Comparison of ENCODE assay signal across 8 cellular contexts in genomic region chr14:55074662-55075061, GRCh38. TPM values are rescaled to one million over a fixed set of nuclear protein-coding genes. Genes with fewer than 3 reads are reported as not detected.
A peak's percentile ranks its signal among the peaks of the same experiment; 100 is the strongest.
DNase-seq lines count a peak whose midpoint lies in the region; ATAC-seq and TF ChIP-seq lines count a peak whose summit lies in the region.

No MANE protein-coding gene starts in this region.

- H2AFZ ChIP-seq in GM23248 (peak overlapping the region; percentile 33; the same call in 1 of the 2 replicates), PC-9 (no peak overlapping the region)

- ATAC-seq in GM18858 (IDR thresholded peaks at IDR 0.05; ENCODE audit: unreplicated experiment) (peak; percentile 31), lower lobe of right lung (no peak)

- H3K4me3 ChIP-seq in GM23248 (no peak overlapping the region), PC-9 (no peak overlapping the region), lower lobe of right lung (no peak overlapping the region)

- H3K9ac ChIP-seq in GM23248 = peak overlapping the region; percentile 19; the same call in 1 of the 2 replicates

- no peaks in the 10 kb centered on the region for H3K27me3 ChIP-seq in GM23248 (replicated peaks; ENCODE audit: insufficient read depth)
- no peaks in the 10 kb centered on the region for H3K27me3 ChIP-seq in PC-9 (ENCODE audit: insufficient read depth, low read depth)
- H3K27me3 ChIP-seq in lower lobe of right lung (ENCODE audit: low read depth) = no peaks in the 10 kb centered on the region

- DNase-seq in GM23248 = peak; percentile 56
- peak; percentile 47 to 78 for DNase-seq in NCI-H524 (lab: John Stamatoyannopoulos, UW)
- peak; percentile 38 for DNase-seq in iPS-NIHi11 (ENCODE audit: low spot score)
- DNase-seq in globus pallidus (ENCODE audit: low spot score) = no peak
- DNase-seq in PC-9 = no peak
- DNase-seq in lower lobe of right lung = no peak
- DNase-seq in HUDEP-2 (lab: John Stamatoyannopoulos, UW; ENCODE audit: unreplicated experiment in 76 of 76) = no peak

- TF ChIP-seq CTCF in PC-9 (conservative IDR thresholded peaks at IDR 0.05) = no peak
- TF ChIP-seq CTCF in lower lobe of right lung (IDR thresholded peaks at IDR 0.05) = no peak

- H3K4me2 ChIP-seq in GM23248 (ENCODE audit: unreplicated experiment) = peak overlapping the region; percentile 3
- no peak overlapping the region for H3K4me2 ChIP-seq in PC-9

- in situ Hi-C loops in GM23248 (cut with MboI) = no loop called here

- BruUV-seq in PC-9 (replicated peaks; lab: Mats Ljungman, UMichigan) = no TSS peak

- H3K9me2 ChIP-seq in GM23248 (ENCODE audit: insufficient read depth) = no peaks in the 10 kb centered on the region
- H3K9me2 ChIP-seq in PC-9 (ENCODE audit: insufficient read depth) = no peaks in the 10 kb centered on the region

- WGBS in GM23248 (ENCODE audit: low coverage in 1 of 2, low lambda C conversion rate in 2 of 2, missing lambda C conversion rate in 2 of 2), 2 experiments = 14% methylated on average over 5 of the region's 5 CpGs

- H3K9me3 ChIP-seq in GM23248 (ENCODE audit: low read depth) (no peaks in the 10 kb centered on the region), PC-9 (ENCODE audit: insufficient read depth, low read depth) (no peaks in the 10 kb centered on the region), lower lobe of right lung (no peaks in the 10 kb centered on the region)

- POLR2A ChIA-PET in PC-9 (lab: Charles Lee; ENCODE audit: unreplicated experiment) = no interaction called here

- H3K27ac ChIP-seq in GM23248 (0 out of 2 replicates have a peak overlapping the region, but pooled peaks have one; percentile 32), PC-9 (no peak overlapping the region), lower lobe of right lung (no peak overlapping the region)

- intact Hi-C loops in PC-9 (cut with micrococcal nuclease; ENCODE audit: unreplicated experiment) (no loop called here), lower lobe of right lung (cut with DNase I) (no loop called here)

- no peaks in the 10 kb centered on the region for H3K36me3 ChIP-seq in GM23248 (ENCODE audit: low read depth)
- H3K36me3 ChIP-seq in PC-9 (ENCODE audit: low read depth) = no peaks in the 10 kb centered on the region
- H3K36me3 ChIP-seq in lower lobe of right lung = no peaks in the 10 kb centered on the region

- H3K4me1 ChIP-seq in GM23248 (ENCODE audit: insufficient read depth) = peaks cover 45% of the 10 kb centered on the region
- H3K4me1 ChIP-seq in PC-9 (replicated peaks; ENCODE audit: insufficient read depth) = peaks cover 11% of the 10 kb centered on the region
- peaks cover 21% of the 10 kb centered on the region for H3K4me1 ChIP-seq in lower lobe of right lung

- peaks cover 37% of the 10 kb centered on the region for H3F3A ChIP-seq in GM23248 (ENCODE audit: insufficient read depth)
- peaks cover 11% of the 10 kb centered on the region; the same call in 1 of the 2 replicates for H3F3A ChIP-seq in PC-9 (ENCODE audit: insufficient read depth, low read depth)

- H4K20me1 ChIP-seq in GM23248 (ENCODE audit: insufficient read depth) (no peaks in the 10 kb centered on the region), PC-9 (ENCODE audit: insufficient read depth) (no peaks in the 10 kb centered on the region)

- no peaks in the 10 kb centered on the region for H3K79me2 ChIP-seq in GM23248 (ENCODE audit: insufficient read depth)
- no peaks in the 10 kb centered on the region for H3K79me2 ChIP-seq in PC-9 (ENCODE audit: low read depth)

- CTCF ChIA-PET in PC-9 (lab: Charles Lee) = no interaction called here

RNA-seq across cellular contexts. Expression of gene MAPK1IP1L, which starts 23.2 kb away (rescaled TPM):
- 79.4 and 92.6 TPM in 2 replicates for total RNA-seq in GM23248 (2014; rRNA removed; shearing (Covaris generic))
- 89.0 and 92.5 TPM in 2 replicates for polyA plus RNA-seq in GM23248 (2016; fragmentation: Nextera tagmentation; extraction: Ambion mirVana)
- 54.3 and 79.7 TPM in 2 replicates for total RNA-seq in PC-9 (2021)
- 72.4 TPM for total RNA-seq in lower lobe of right lung

RNA-seq across cellular contexts. Expression of gene SOCS4, which starts 47.6 kb away (rescaled TPM):
- total RNA-seq in GM23248 (2014; rRNA removed; shearing (Covaris generic)) = 15.7 TPM in 2 replicates
- 7.4 and 7.7 TPM in 2 replicates for polyA plus RNA-seq in GM23248 (2016; fragmentation: Nextera tagmentation; extraction: Ambion mirVana)
- total RNA-seq in PC-9 (2021) = 25.3 and 33.4 TPM in 2 replicates
- total RNA-seq in lower lobe of right lung = 17.9 TPM

RNA-seq across cellular contexts. Expression of gene WDHD1, which starts 47.8 kb away (rescaled TPM):
- total RNA-seq in GM23248 (2014; rRNA removed; shearing (Covaris generic)) = 6.3 and 9.6 TPM in 2 replicates
- 6.6 and 7.5 TPM in 2 replicates for polyA plus RNA-seq in GM23248 (2016; fragmentation: Nextera tagmentation; extraction: Ambion mirVana)
- total RNA-seq in PC-9 (2021) = 27.9 and 34.3 TPM in 2 replicates
- total RNA-seq in lower lobe of right lung = 3.5 TPM

RNA-seq across cellular contexts. Expression of gene LGALS3, which starts 54.4 kb away (rescaled TPM):
- total RNA-seq in GM23248 (2014; rRNA removed; shearing (Covaris generic)) = 297 and 363 TPM in 2 replicates
- 541 and 553 TPM in 2 replicates for polyA plus RNA-seq in GM23248 (2016; fragmentation: Nextera tagmentation; extraction: Ambion mirVana)
- total RNA-seq in PC-9 (2021) = 122 and 142 TPM in 2 replicates
- 528 TPM for total RNA-seq in lower lobe of right lung

Comparison
In these comparisons a context has a peak if more than half of its experiments do, and no peak if none do; other contexts are left out.
1. DNase-seq: peak in GM23248 (single experiment), NCI-H524 (2 of 2) and iPS-NIHi11 (single experiment); none in globus pallidus (single experiment), PC-9 (0 of 2), lower lobe of right lung (single experiment) and HUDEP-2 (0 of 76).